Comparison of ENCODE assay signal across 8 cellular contexts in the genomic region with DNA sequence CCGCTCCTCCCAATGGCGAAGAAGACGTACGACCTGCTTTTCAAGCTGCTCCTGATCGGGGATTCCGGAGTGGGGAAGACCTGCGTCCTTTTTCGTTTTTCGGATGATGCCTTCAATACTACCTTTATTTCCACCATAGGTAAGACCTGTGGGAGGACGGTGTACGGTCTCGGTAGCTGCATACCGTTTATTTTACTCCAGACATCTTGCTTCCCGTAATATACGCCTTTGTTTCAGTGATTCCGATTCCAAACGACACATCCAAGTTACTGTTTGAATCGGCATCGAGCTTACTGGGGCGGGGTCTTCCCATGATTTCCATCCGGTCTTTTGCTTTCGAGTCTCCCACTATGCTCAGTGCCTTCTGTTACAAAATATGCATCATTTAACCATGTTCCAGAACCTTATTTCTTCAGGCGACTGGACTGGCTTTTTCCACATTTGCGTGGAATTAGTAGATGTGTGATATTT. TPM values are rescaled to one million over a fixed set of nuclear protein-coding genes. Genes with fewer than 3 reads are reported as not detected.
DNase-seq lines count a peak whose midpoint lies in the region; ATAC-seq and TF ChIP-seq lines count a peak whose summit lies in the region.

No MANE protein-coding gene starts in this region.

- peak overlapping the region; percentile 91 to 99 for H3K4me3 ChIP-seq in duodenal mucosa (ENCODE audit: low read depth in 1 of 2, low read length in 2 of 2)

- intact Hi-C loops in natural killer cell (cut with micrococcal nuclease), result loop anchor here (1.0 to 2.0 kb wide), 3 partner anchors 10 to 156 kb away; a partner anchor contains a TSS

- no peaks in the 10 kb centered on the region for H3K9me3 Mint-ChIP-seq in natural killer cell

- no peaks in the 10 kb centered on the region for H3K27me3 Mint-ChIP-seq in natural killer cell (ENCODE audit: low read depth in 2 of 2)

- peaks cover 0 to 3% of the 10 kb centered on the region in 2 donors for H3K36me3 ChIP-seq in duodenal mucosa (ENCODE audit: control insufficient read depth in 1 of 2, insufficient read depth in 2 of 2, low read length in 2 of 2)

- H3K27ac ChIP-seq in duodenal mucosa (ENCODE audit: low read depth, low read length), result peak overlapping the region; percentile 99

- H3K27ac Mint-ChIP-seq in natural killer cell, result peak overlapping the region; percentile 88 to 98

- peaks cover 28 to 52% of the 10 kb centered on the region in 2 donors for H3K4me1 Mint-ChIP-seq in natural killer cell

- H3K36me3 Mint-ChIP-seq in natural killer cell, result no peaks in the 10 kb centered on the region

- peaks cover 16 to 17% of the 10 kb centered on the region in 2 donors for H3K4me1 ChIP-seq in duodenal mucosa (ENCODE audit: control insufficient read depth in 1 of 2, insufficient read depth in 2 of 2, low read length in 2 of 2)

- no peak for ATAC-seq in natural killer cell
- no peak for ATAC-seq in HG03469 (IDR thresholded peaks at IDR 0.05; ENCODE audit: unreplicated experiment)

- DNase-seq in NCI-H1417 (lab: John Stamatoyannopoulos, UW) (peak; percentile 55 to 83 (median 70)), NCI-H1417 treated with DMSO at 0.1 percent for 48 hours (lab: John Stamatoyannopoulos, UW) (no peak), OCI-M1 (lab: John Stamatoyannopoulos, UW) (peak; percentile 68), natural killer cell (no peak), AML-193 (lab: John Stamatoyannopoulos, UW) (no peak), GM03348 (ENCODE audit: low spot score) (no peak)

- no peaks in the 10 kb centered on the region for H3K9me3 ChIP-seq in duodenal mucosa (ENCODE audit: control insufficient read depth in 1 of 2, low read length in 2 of 2)

- no peaks in the 10 kb centered on the region for H3K27me3 ChIP-seq in duodenal mucosa (ENCODE audit: control insufficient read depth in 1 of 2, insufficient read depth in 2 of 2, low read length in 2 of 2)

- peak overlapping the region; percentile 92 for H3K4me3 Mint-ChIP-seq in natural killer cell

- no peak for TF ChIP-seq CTCF in natural killer cell (IDR thresholded peaks at IDR 0.05)

- H3K9ac ChIP-seq in duodenal mucosa (ENCODE audit: low read depth in 1 of 2, low read length in 2 of 2), result peak overlapping the region; percentile 97 to 98

RNA-seq across cellular contexts. Expression of a gene that starts 0.7 kb away (rescaled TPM):
- 10 to 100 TPM; 35.8 to 44.2 (median 39.5) TPM for total RNA-seq in natural killer cell

RNA-seq across cellular contexts. Expression of a gene that starts 52.3 kb away (rescaled TPM):
- total RNA-seq in natural killer cell, result 1 to 10 TPM; 4.4 to 6.8 (median 5.1) TPM

Comparison
In these comparisons a context has a peak if more than half of its experiments do, and no peak if none do; other contexts are left out.
1. DNase-seq: peak in NCI-H1417 (3 of 3) and OCI-M1 (single experiment); none in NCI-H1417 treated with DMSO at 0.1 percent for 48 hours (single experiment), natural killer cell (single experiment), AML-193 (0 of 2) and GM03348 (single experiment).